Comparison of ENCODE assay signal across 1 cellular context in the genomic region with DNA sequence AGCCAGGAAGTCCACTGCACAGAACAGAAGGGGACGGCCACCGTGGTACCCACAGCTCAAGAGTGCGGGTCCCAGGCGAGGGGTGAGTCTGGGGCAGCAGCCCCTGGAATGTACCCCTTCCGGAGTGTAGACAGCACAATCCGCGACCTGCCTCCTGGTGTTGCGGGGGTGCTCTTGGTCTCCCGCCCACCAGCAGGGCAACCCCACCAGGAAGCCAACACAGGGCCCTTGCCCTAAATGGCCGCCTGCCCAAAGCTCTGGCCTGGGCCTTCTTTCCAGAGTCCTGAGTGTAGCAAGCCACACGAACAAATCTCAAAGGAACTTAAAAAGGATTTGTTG.
TF ChIP-seq lines count a peak whose summit lies in the region.

No MANE protein-coding gene starts in this region.

TF ChIP-seq in IMR-90, 13 proteins besides CTCF, POLR2A, EP300 and RAD21 (continued from another document):
- TF ChIP-seq, protein P1, sequence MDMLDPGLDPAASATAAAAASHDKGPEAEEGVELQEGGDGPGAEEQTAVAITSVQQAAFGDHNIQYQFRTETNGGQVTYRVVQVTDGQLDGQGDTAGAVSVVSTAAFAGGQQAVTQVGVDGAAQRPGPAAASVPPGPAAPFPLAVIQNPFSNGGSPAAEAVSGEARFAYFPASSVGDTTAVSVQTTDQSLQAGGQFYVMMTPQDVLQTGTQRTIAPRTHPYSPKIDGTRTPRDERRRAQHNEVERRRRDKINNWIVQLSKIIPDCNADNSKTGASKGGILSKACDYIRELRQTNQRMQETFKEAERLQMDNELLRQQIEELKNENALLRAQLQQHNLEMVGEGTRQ (IDR thresholded peaks at IDR 0.05; ENCODE audit: low read depth, low read length), result no peak
- TF ChIP-seq CHD1 (IDR thresholded peaks at IDR 0.05; ENCODE audit: low read depth, low read length) (no peak), MAZ (IDR thresholded peaks at IDR 0.05; ENCODE audit: borderline replicate concordance, low read depth, low read length) (no peak), RFX5 (IDR thresholded peaks at IDR 0.05; ENCODE audit: low read depth, low read length) (no peak), CEBPB (IDR thresholded peaks at IDR 0.05; ENCODE audit: low read depth, low read length) (no peak), BHLHE40 (IDR thresholded peaks at IDR 0.05; ENCODE audit: low read depth, low read length) (no peak), MAFK (IDR thresholded peaks at IDR 0.05; ENCODE audit: low read depth, low read length) (no peak), SMC3 (IDR thresholded peaks at IDR 0.05; ENCODE audit: low read depth, low read length) (no peak), FOS (IDR thresholded peaks at IDR 0.05; ENCODE audit: low read depth, low read length) (no peak)
- TF ChIP-seq, protein P2, sequence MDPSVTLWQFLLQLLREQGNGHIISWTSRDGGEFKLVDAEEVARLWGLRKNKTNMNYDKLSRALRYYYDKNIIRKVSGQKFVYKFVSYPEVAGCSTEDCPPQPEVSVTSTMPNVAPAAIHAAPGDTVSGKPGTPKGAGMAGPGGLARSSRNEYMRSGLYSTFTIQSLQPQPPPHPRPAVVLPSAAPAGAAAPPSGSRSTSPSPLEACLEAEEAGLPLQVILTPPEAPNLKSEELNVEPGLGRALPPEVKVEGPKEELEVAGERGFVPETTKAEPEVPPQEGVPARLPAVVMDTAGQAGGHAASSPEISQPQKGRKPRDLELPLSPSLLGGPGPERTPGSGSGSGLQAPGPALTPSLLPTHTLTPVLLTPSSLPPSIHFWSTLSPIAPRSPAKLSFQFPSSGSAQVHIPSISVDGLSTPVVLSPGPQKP (IDR thresholded peaks at IDR 0.05; ENCODE audit: borderline replicate concordance, low read depth, low read length), result no peak
